Comparison of ENCODE assay signal across 25 cellular contexts in genomic region chr7:130146693-130147520, GRCh38. TPM values are rescaled to one million over a fixed set of nuclear protein-coding genes. Genes with fewer than 3 reads are reported as not detected.
DNase-seq lines count a peak whose midpoint lies in the region; ATAC-seq, FAIRE-seq and TF ChIP-seq lines count a peak whose summit lies in the region.
"Had no signal": no experiment of that assay in that cellular context is flagged by ENCODE, and none has a peak within 500 bp of the region (broad histone marks: within the 10 kb centered on the region; RNA-seq: fewer than 3 reads in every experiment).

No MANE protein-coding gene starts in this region.

- TF ChIP-seq POLR2A in HepG2 (IDR thresholded peaks at IDR 0.05; ENCODE audit: insufficient read depth in 1 of 2, low read depth in 2 of 2, low read length in 2 of 2), result no peak
- no peak for TF ChIP-seq POLR2A in gastrocnemius medialis (IDR thresholded peaks at IDR 0.05)

- peaks cover 33 to 66% (median 59%) of the 10 kb centered on the region in 10 experiments for H3K4me1 ChIP-seq in BLaER1 treated with 17β-estradiol and CSF1 and Interleukin-3, amounts not matched to agents 10 nM and 100 nM
- H3K4me1 ChIP-seq in HepG2 (ENCODE audit: insufficient read depth, low read length) (peaks cover 38% of the 10 kb centered on the region), gastrocnemius medialis (no peaks in the 10 kb centered on the region)

- no peak overlapping the region for H2AFZ ChIP-seq in HepG2 (ENCODE audit: low read length)

- intact Hi-C loops in HepG2 (cut with micrococcal nuclease; ENCODE audit: unreplicated experiment), result no loop called here
- intact Hi-C loops in posterior vena cava (cut with DNase I), result no loop called here
- intact Hi-C loops in gastrocnemius medialis (cut with DNase I; ENCODE audit: low total_unique reads), result no loop called here

- TF ChIP-seq CTCF in HepG2 (CRISPR knock-in tag; IDR thresholded peaks at IDR 0.05), result no peak
- no peak for TF ChIP-seq CTCF in gastrocnemius medialis (IDR thresholded peaks at IDR 0.05 in 4 of 5, conservative IDR thresholded peaks at IDR 0.05 in 1 of 5)

- H3K27ac ChIP-seq in BLaER1 treated with 17β-estradiol and CSF1 and Interleukin-3, amounts not matched to agents 10 nM and 100 nM, result no peak overlapping the region
- H3K27ac ChIP-seq in HepG2 (ENCODE audit: extremely low read length, insufficient read depth, low read length) (peak overlapping the region; percentile 22), gastrocnemius medialis (no peak overlapping the region), substantia nigra (ENCODE audit: low read depth, low read length, poor library complexity, severe bottlenecking) (no peak overlapping the region)
- H3K27ac ChIP-seq: C4-2B had no signal

- no peak for FAIRE-seq in HepG2 (lab: Jason Lieb, UNC)
- FAIRE-seq: A204.1, GM12892, GM19239, H54 had no signal

- no peak for TF ChIP-seq RAD21 in HepG2 (CRISPR knock-in tag; IDR thresholded peaks at IDR 0.05)

- H3K4me3 ChIP-seq in BLaER1 treated with 17β-estradiol and CSF1 and Interleukin-3, amounts not matched to agents 10 nM and 100 nM, result no peak overlapping the region
- H3K4me3 ChIP-seq in HepG2 (replicated peaks in 1 of 3; ENCODE audit: insufficient read depth in 1 of 3, low read depth in 2 of 3, low read length in 3 of 3) (no peak overlapping the region), gastrocnemius medialis (no peak overlapping the region)
- H3K4me3 ChIP-seq: MG63 had no signal

- H3K9me3 ChIP-seq in BLaER1 treated with 17β-estradiol and CSF1 and Interleukin-3, amounts not matched to agents 10 nM and 100 nM (replicated peaks in 1 of 11), result peaks cover 0 to 17% (median 11%) of the 10 kb centered on the region in 11 experiments; a peak in 17 of 22 replicates
- H3K9me3 ChIP-seq in HepG2 (ENCODE audit: low read length) (no peaks in the 10 kb centered on the region), gastrocnemius medialis (no peaks in the 10 kb centered on the region)
- H3K9me3 ChIP-seq: Caco-2, MG63 had no signal

- POLR2A ChIA-PET in HepG2 (lab: Yijun Ruan, JAX), result interaction anchor here (0.6 to 1.1 kb wide), 2 partner anchors 58 to 911 kb away, joined by 3 to 4 read pairs; partner anchors contain the start of gene TMEM209

- H3K9ac ChIP-seq in BLaER1 treated with 17β-estradiol and CSF1 and Interleukin-3, amounts not matched to agents 10 nM and 100 nM, result no peak overlapping the region
- no peak overlapping the region for H3K9ac ChIP-seq in HepG2 (ENCODE audit: insufficient read depth, low read depth, low read length)

- DNase-seq in amniotic epithelial cell (ENCODE audit: low read depth) (peak; percentile 74), HepG2 (ENCODE audit: low spot score) (no peak), posterior vena cava (ENCODE audit: low spot score) (peak; percentile 16), MV-4-11 (lab: John Stamatoyannopoulos, UW) (no peak), gastrocnemius medialis (no peak), substantia nigra (lab: John Stamatoyannopoulos, UW) (no peak), NCI-H2029 (lab: John Stamatoyannopoulos, UW) (no peak)
- DNase-seq: Caco-2, DMS79, EL, GF-D8, KG1, MG63, NCI-H2029 treated with DMSO at 0.1 percent for 48 hours, NCI-H446 treated with DMSO at 0.1 percent for 48 hours, NCI-H526, RPMI8226, SHP77 treated with DMSO at 0.1 percent for 48 hours had no signal

- peak; percentile 29 for ATAC-seq in HepG2
- ATAC-seq in gastrocnemius medialis, result no peak
- ATAC-seq: CD8-positive, alpha-beta T cell had no signal

- 78% methylated on average over 9 of the region's 10 CpGs for WGBS in HepG2 (ENCODE audit: low lambda C conversion rate)

- CTCF ChIA-PET in HepG2 (lab: Yijun Ruan, JAX; ENCODE audit: low intra/inter-chr PET ratio, low total read pairs), result no interaction called here

- TF ChIP-seq EP300 in HepG2 (IDR thresholded peaks at IDR 0.05; ENCODE audit: low read depth in 2 of 2, low read length in 2 of 2), result no peak
- TF ChIP-seq EP300 in HepG2 (CRISPR knock-in tag; IDR thresholded peaks at IDR 0.05; ENCODE audit: borderline replicate concordance), result no peak

- peaks cover 0 to 35% (median 21%) of the 10 kb centered on the region in 11 experiments; a peak in 14 of 22 replicates for H4K20me1 ChIP-seq in BLaER1 treated with 17β-estradiol and CSF1 and Interleukin-3, amounts not matched to agents 10 nM and 100 nM
- H4K20me1 ChIP-seq in HepG2 (ENCODE audit: insufficient read depth, low read length), result no peaks in the 10 kb centered on the region

- BruUV-seq in HepG2 (replicated peaks; lab: Mats Ljungman, UMichigan), result no TSS peak

- H3K27me3 ChIP-seq in BLaER1 treated with 17β-estradiol and CSF1 and Interleukin-3, amounts not matched to agents 10 nM and 100 nM, result peaks cover 0 to 5% (median 0%) of the 10 kb centered on the region in 11 experiments; a peak in 3 of 22 replicates
- H3K27me3 ChIP-seq in HepG2 (ENCODE audit: control insufficient read depth in 1 of 2, insufficient read depth in 2 of 2, low read length in 2 of 2) (no peaks in the 10 kb centered on the region), gastrocnemius medialis (no peaks in the 10 kb centered on the region)
- H3K27me3 ChIP-seq: MG63 had no signal

- in situ Hi-C loops in HepG2 (cut with HindIII; ENCODE audit: extremely low pct_ligation_motif_present, low pct_unique_long_range_greater_than_20kb) (no loop called here), gastrocnemius medialis (cut with MboI; ENCODE audit: low sequenced_read_pairs in 4 of 4) (no loop called here)

- no peaks in the 10 kb centered on the region for H3K36me3 ChIP-seq in BLaER1 treated with 17β-estradiol and CSF1 and Interleukin-3, amounts not matched to agents 10 nM and 100 nM
- no peaks in the 10 kb centered on the region for H3K36me3 ChIP-seq in HepG2 (replicated peaks in 1 of 2; ENCODE audit: control insufficient read depth in 1 of 2, insufficient read depth in 2 of 2, low read length in 2 of 2)
- H3K36me3 ChIP-seq in gastrocnemius medialis, result no peaks in the 10 kb centered on the region
- H3K36me3 ChIP-seq: MG63 had no signal

- peak overlapping the region in 9 of 11 experiments; percentile 80 to 96 (median 93); a peak in 18 of 22 replicates for H3K4me2 ChIP-seq in BLaER1 treated with 17β-estradiol and CSF1 and Interleukin-3, amounts not matched to agents 10 nM and 100 nM
- H3K4me2 ChIP-seq in HepG2 (ENCODE audit: low read depth, low read length), result no peak overlapping the region

- H3K79me2 ChIP-seq in HepG2 (ENCODE audit: insufficient read depth, low read length), result no peaks in the 10 kb centered on the region

TF ChIP-seq in HepG2, 621 proteins besides CTCF, POLR2A, EP300 and RAD21 (continues in another document):
- TF ChIP-seq SOX13 (IDR thresholded peaks at IDR 0.05) (no peak), SOX13 (CRISPR knock-in tag; conservative IDR thresholded peaks at IDR 0.05 in 1 of 2, IDR thresholded peaks at IDR 0.05 in 1 of 2) (no peak), ZBTB7B (CRISPR knock-in tag; IDR thresholded peaks at IDR 0.05) (no peak), ZMYM2 (CRISPR knock-in tag; IDR thresholded peaks at IDR 0.05) (no peak), ATRX (CRISPR knock-in tag; IDR thresholded peaks at IDR 0.05; ENCODE audit: borderline replicate concordance) (no peak), FUBP1 (CRISPR knock-in tag; IDR thresholded peaks at IDR 0.05; ENCODE audit: borderline replicate concordance) (no peak), RXRB (CRISPR knock-in tag; IDR thresholded peaks at IDR 0.05; ENCODE audit: borderline replicate concordance) (peak; percentile 23; the same call in 1 of the 2 replicates), ZNF225 (CRISPR knock-in tag; IDR thresholded peaks at IDR 0.05) (no peak)

RNA-seq across cellular contexts. Expression of gene TMEM209, which starts 58.3 kb away (rescaled TPM):
- 8.8 and 14.5 TPM in 2 replicates for total RNA-seq in HepG2 (2016; rRNA removed; fragmentation: Illumina TruSeq; extraction: Trizol)
- 6.0 and 6.3 TPM in 2 replicates for total RNA-seq in HepG2 (2016; cell fraction: cytosol; rRNA removed; fragmentation: Illumina TruSeq; extraction: Trizol; ENCODE audit: low read depth)
- total RNA-seq in HepG2 (2016; cell fraction: insoluble cytoplasmic fraction; rRNA removed; fragmentation: Illumina TruSeq; extraction: Trizol), result 10.0 and 16.3 TPM in 2 replicates
- total RNA-seq in HepG2 (2016; cell fraction: membrane; rRNA removed; fragmentation: Illumina TruSeq; extraction: Trizol), result 6.8 and 8.7 TPM in 2 replicates
- 15.7 and 19.0 TPM in 2 replicates for total RNA-seq in HepG2 (2016; cell fraction: nucleus; rRNA removed; fragmentation: Illumina TruSeq; extraction: Trizol)
- polyA plus RNA-seq in HepG2 (2011; rRNA removed), result 13.4 and 15.6 TPM in 2 replicates
- 9.0 and 10.6 TPM in 2 replicates for polyA plus RNA-seq in HepG2 (2011; cell fraction: cytosol; rRNA removed)
- polyA plus RNA-seq in HepG2 (2011; cell fraction: nucleus; rRNA removed), result 7.2 and 7.7 TPM in 2 replicates
- 8.9 and 12.3 TPM in 2 replicates for polyA plus RNA-seq in HepG2 (2012)
- 0.62 and 0.75 TPM in 2 replicates for polyA plus RNA-seq in HepG2 (2016; cell fraction: cytosol; fragmentation: Illumina TruSeq; extraction: Trizol; ENCODE audit: low read depth)
- polyA plus RNA-seq in HepG2 (2016; cell fraction: insoluble cytoplasmic fraction; fragmentation: Illumina TruSeq; extraction: Trizol; ENCODE audit: low read depth), result 7.3 and 8.0 TPM in 2 replicates
- 2.4 and 2.5 TPM in 2 replicates for polyA plus RNA-seq in HepG2 (2016; cell fraction: membrane; fragmentation: Illumina TruSeq; extraction: Trizol; ENCODE audit: low read depth)
- 17.1 and 18.9 TPM in 2 replicates for polyA plus RNA-seq in HepG2 (2016; cell fraction: nucleus; fragmentation: Illumina TruSeq; extraction: Trizol; ENCODE audit: insufficient read depth, low read depth)
- 47.3 and 130 TPM in 2 replicates for polyA minus RNA-seq in HepG2 (2011; rRNA and poly(A)+ RNA removed; ENCODE audit: low replicate concordance)
- polyA minus RNA-seq in HepG2 (2011; cell fraction: cytosol; rRNA and poly(A)+ RNA removed), result 15.9 and 16.4 TPM in 2 replicates
- 21.2 and 22.0 TPM in 2 replicates for polyA minus RNA-seq in HepG2 (2011; cell fraction: nucleus; rRNA and poly(A)+ RNA removed)
- total RNA-seq in posterior vena cava, result 10 to 100 TPM; 12.4 to 12.8 TPM
- 10 to 100 TPM in 2 of 4 donors, 1 to 10 TPM in 2; 5.4 to 14.0 (median 9.9) TPM for total RNA-seq in gastrocnemius medialis

Comparison
In these comparisons a context has a peak if more than half of its experiments do, and no peak if none do; other contexts are left out.
1. DNase-seq: peak in amniotic epithelial cell (single experiment) and posterior vena cava (single experiment); none in HepG2 (single experiment), MV-4-11 (single experiment), gastrocnemius medialis (0 of 2), substantia nigra (0 of 49) and NCI-H2029 (single experiment).